Comparison of ENCODE assay signal across 10 cellular contexts in the genomic region with DNA sequence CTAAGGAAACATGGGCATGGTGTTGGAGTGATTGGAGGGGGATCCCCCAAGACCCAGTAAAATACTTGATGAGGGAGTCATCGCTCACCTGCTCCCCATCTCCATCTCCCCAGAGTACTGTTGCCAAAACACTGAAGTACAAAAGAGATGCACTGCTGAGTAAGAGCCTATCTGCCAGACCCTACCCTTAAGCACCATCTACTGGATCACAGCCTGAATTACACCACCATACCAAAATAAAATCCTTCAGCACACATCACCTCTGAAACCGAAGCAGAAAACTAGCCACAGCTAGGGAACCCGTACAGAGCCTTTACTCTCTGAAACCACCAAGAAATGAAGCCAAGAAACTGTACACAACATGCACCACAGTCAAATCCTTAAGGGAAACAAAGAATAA.
DNase-seq lines count a peak whose midpoint lies in the region; ATAC-seq and TF ChIP-seq lines count a peak whose summit lies in the region.
"Had no signal": no experiment of that assay in that cellular context is flagged by ENCODE, and none has a peak within 500 bp of the region (broad histone marks: within the 10 kb centered on the region; RNA-seq: fewer than 3 reads in every experiment).

No MANE protein-coding gene starts in this region.

- 92% methylated on average over 3 of the region's 3 CpGs for WGBS in prostate gland

- H3K4me1 ChIP-seq in prostate gland (replicated peaks): no peaks in the 10 kb centered on the region

- no peak overlapping the region for H3K27ac ChIP-seq in prostate gland
- H3K27ac ChIP-seq: HL-60 had no signal

- peak; percentile 16 for DNase-seq in COR-L47 (lab: John Stamatoyannopoulos, UW)
- DNase-seq in NCI-H748 treated with DMSO at 0.1 percent for 48 hours (lab: John Stamatoyannopoulos, UW): peak; percentile 18
- peak; percentile 0 for DNase-seq in fibroblast of pulmonary artery (ENCODE audit: low read depth)
- DNase-seq in prostate gland (ENCODE audit: low spot score): no peak
- DNase-seq: activated CD8-positive, alpha-beta T cell treated with anti-CD3 and anti-CD28 coated beads, Interleukin-2, amount 10 ng/mL, durations not matched to agents 7 days and 5 days had no signal

- no peaks in the 10 kb centered on the region for H3K36me3 ChIP-seq in prostate gland

- H3K27me3 ChIP-seq in prostate gland (replicated peaks; ENCODE audit: insufficient read depth): no peaks in the 10 kb centered on the region

- H3K9me3 ChIP-seq in prostate gland: no peaks in the 10 kb centered on the region

- TF ChIP-seq POLR2A in prostate gland (IDR thresholded peaks at IDR 0.05): no peak

- TF ChIP-seq CTCF in fibroblast of pulmonary artery (IDR thresholded peaks at IDR 0.05; ENCODE audit: low read length, missing control alignments) (no peak), prostate gland (IDR thresholded peaks at IDR 0.05) (no peak)

- H3K4me3 ChIP-seq in fibroblast of pulmonary artery (replicated peaks; ENCODE audit: low read depth, low read length) (no peak overlapping the region), prostate gland (no peak overlapping the region)

- ATAC-seq in GM21390 (IDR thresholded peaks at IDR 0.05; ENCODE audit: unreplicated experiment): peak; percentile 65
- ATAC-seq in HG03095 (IDR thresholded peaks at IDR 0.05; ENCODE audit: unreplicated experiment): no peak
- ATAC-seq in HG03521 (IDR thresholded peaks at IDR 0.05; ENCODE audit: unreplicated experiment): no peak
- no peak for ATAC-seq in HG02970 (IDR thresholded peaks at IDR 0.05; ENCODE audit: low FRiP score, unreplicated experiment)
- ATAC-seq: activated CD8-positive, alpha-beta T cell treated with anti-CD3 and anti-CD28 coated beads, Interleukin-2, amount 10 ng/mL, durations not matched to agents 7 days and 5 days had no signal

- intact Hi-C loops in prostate gland (cut with DNase I): no loop called here
